Comparison of ENCODE assay signal across 23 cellular contexts in genomic region chr14:58709949-58710348, GRCh38.
"Had no signal": no experiment of that assay in that cellular context is flagged by ENCODE, and none has a peak within 500 bp of the region (broad histone marks: within the 10 kb centered on the region; RNA-seq: fewer than 3 reads in every experiment).

No MANE protein-coding gene starts in this region.

- H3K4me1 ChIP-seq: colonic mucosa, esophagus squamous epithelium, right atrium auricular region, suprapubic skin, uterus had no signal

- H3K9me3 ChIP-seq: colonic mucosa, esophagus squamous epithelium, ovary, right atrium auricular region, sigmoid colon, suprapubic skin, thyroid gland, uterus had no signal

- FAIRE-seq: kidney had no signal

- H3K27ac ChIP-seq: colonic mucosa, esophagus squamous epithelium, hepatocyte, ovary, right atrium auricular region, sigmoid colon, suprapubic skin, thyroid gland, uterus had no signal

- H3K4me3 Mint-ChIP-seq: naive thymus-derived CD4-positive, alpha-beta T cell; stimulated activated effector memory CD8-positive, alpha-beta T cell treated with anti-CD3 and anti-CD28 coated beads, Interleukin-12 subunit alpha, Interleukin-12 subunit beta, amount 100 ng/mL, for 72 hours; type B pancreatic cell had no signal

- H3K36me3 Mint-ChIP-seq: stimulated activated effector memory CD8-positive, alpha-beta T cell treated with anti-CD3 and anti-CD28 coated beads, Interleukin-12 subunit alpha, Interleukin-12 subunit beta, amount 100 ng/mL, for 72 hours; type B pancreatic cell had no signal

- H2AFZ ChIP-seq: hepatocyte had no signal

- ATAC-seq: left colon; left ventricle myocardium superior; naive thymus-derived CD4-positive, alpha-beta T cell; stimulated activated effector memory CD8-positive, alpha-beta T cell treated with anti-CD3 and anti-CD28 coated beads, Interleukin-12 subunit alpha, Interleukin-12 subunit beta, amount 100 ng/mL, for 72 hours; stimulated activated naive CD8-positive, alpha-beta T cell treated with anti-CD3 and anti-CD28 coated beads, Interleukin-15, Interleukin-2, amounts not matched to agents 100 U/mL and 50 U/mL, for 24 hours had no signal

- H3K27ac Mint-ChIP-seq: naive thymus-derived CD4-positive, alpha-beta T cell; stimulated activated effector memory CD8-positive, alpha-beta T cell treated with anti-CD3 and anti-CD28 coated beads, Interleukin-12 subunit alpha, Interleukin-12 subunit beta, amount 100 ng/mL, for 72 hours; type B pancreatic cell had no signal

- H3K4me3 ChIP-seq: colonic mucosa, esophagus squamous epithelium, hepatocyte, lung, ovary, right atrium auricular region, sigmoid colon, suprapubic skin, thyroid gland, uterus had no signal

- H3K4me2 ChIP-seq: hepatocyte had no signal

- H3K27me3 Mint-ChIP-seq: type B pancreatic cell had no signal

- H3K4me1 Mint-ChIP-seq: stimulated activated effector memory CD8-positive, alpha-beta T cell treated with anti-CD3 and anti-CD28 coated beads, Interleukin-12 subunit alpha, Interleukin-12 subunit beta, amount 100 ng/mL, for 72 hours had no signal

- H3K79me2 ChIP-seq: hepatocyte had no signal

- DNase-seq: colonic mucosa; dermis blood vessel endothelial cell; esophagus squamous epithelium; foreskin fibroblast; kidney; left colon; left ventricle myocardium superior; mesendoderm; naive thymus-derived CD4-positive, alpha-beta T cell; nucleus accumbens; ovary; sigmoid colon; stimulated activated CD4-positive, alpha-beta T cell treated with anti-CD3 and anti-CD28 coated beads, Interleukin-4, amount 100 ng/mL, for 1 hour; stimulated activated CD8-positive, alpha-beta memory T cell treated with anti-CD3 and anti-CD28 coated beads, Interleukin-4, amount 100 ng/mL, for 48 hours; stimulated activated naive CD8-positive, alpha-beta T cell treated with anti-CD3 and anti-CD28 coated beads, Interleukin-15, Interleukin-2, amounts not matched to agents 100 U/mL and 50 U/mL, for 24 hours; thyroid gland; uterus had no signal

- H3K9me3 Mint-ChIP-seq: stimulated activated effector memory CD8-positive, alpha-beta T cell treated with anti-CD3 and anti-CD28 coated beads, Interleukin-12 subunit alpha, Interleukin-12 subunit beta, amount 100 ng/mL, for 72 hours; type B pancreatic cell had no signal

- H3K36me3 ChIP-seq: colonic mucosa, esophagus squamous epithelium, ovary, right atrium auricular region, sigmoid colon, suprapubic skin, thyroid gland, uterus had no signal

- H3K27me3 ChIP-seq: colonic mucosa, esophagus squamous epithelium, hepatocyte, ovary, right atrium auricular region, sigmoid colon, suprapubic skin, thyroid gland, uterus had no signal
